8 cellular contexts compared by ENCODE assay signal in the genomic region with DNA sequence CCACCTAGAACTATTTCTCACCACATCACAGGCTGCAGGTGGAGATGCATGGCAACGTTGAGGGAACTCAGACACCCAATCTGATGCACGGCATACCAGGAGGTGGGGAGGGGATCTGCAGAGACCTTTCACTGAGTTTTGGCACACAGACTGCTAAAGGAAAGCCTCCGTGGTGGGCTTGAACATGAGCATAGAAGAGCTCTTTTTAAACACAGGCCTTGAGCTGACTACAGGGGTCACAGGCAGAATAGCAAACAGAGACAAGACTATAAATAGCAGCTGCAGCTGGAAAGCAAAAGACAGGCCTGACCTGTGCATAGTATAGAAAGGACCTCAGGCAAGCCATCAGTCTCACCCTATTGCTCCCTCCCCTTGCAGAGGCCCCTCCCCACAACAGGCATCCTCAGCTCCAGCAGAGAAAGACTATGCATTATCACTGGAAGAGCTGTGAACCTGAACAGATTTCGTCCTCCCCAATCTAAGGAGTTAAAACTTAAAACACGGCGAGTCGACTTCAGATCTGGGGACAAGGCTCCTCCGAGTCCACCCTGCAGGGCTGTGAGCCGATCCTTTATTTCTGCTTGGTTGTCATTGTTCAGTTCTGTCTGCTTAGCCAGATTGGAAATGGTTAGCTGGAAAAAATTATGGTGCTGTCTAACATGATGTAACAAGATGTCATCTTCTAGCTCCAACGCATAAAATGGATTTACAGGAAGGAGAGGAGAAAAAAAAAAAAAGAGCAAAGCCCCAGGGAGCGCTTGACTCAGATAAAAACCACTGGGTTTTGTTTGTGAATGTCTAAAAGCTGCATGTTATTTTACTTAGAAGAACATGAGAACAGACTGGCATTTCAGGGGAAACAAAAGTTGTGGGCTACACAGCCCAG. TPM values are rescaled to one million over a fixed set of nuclear protein-coding genes. Genes with fewer than 3 reads are reported as not detected.
DNase-seq lines count a peak whose midpoint lies in the region; ATAC-seq and TF ChIP-seq lines count a peak whose summit lies in the region.

No MANE protein-coding gene starts in this region.

- no peaks in the 10 kb centered on the region for H3K36me3 Mint-ChIP-seq in T-helper 17 cell (ENCODE audit: low read depth)
- H3K36me3 Mint-ChIP-seq in natural killer cell treated with Interleukin-12 subunit alpha and Interleukin-12 subunit beta and Interleukin-15 and Interleukin-18, amount 100 ng/mL, for 72 hours = no peaks in the 10 kb centered on the region

- peaks cover 4% of the 10 kb centered on the region for H3K9me3 Mint-ChIP-seq in natural killer cell treated with Interleukin-12 subunit alpha and Interleukin-12 subunit beta and Interleukin-15 and Interleukin-18, amount 100 ng/mL, for 72 hours

- in situ Hi-C loops in G401 (cut with HindIII; ENCODE audit: low sequenced_read_pairs) = no loop called here

- peak; percentile 41 for DNase-seq in Daoy (ENCODE audit: low read depth)
- no peak for DNase-seq in T-helper 17 cell
- DNase-seq in coronary artery (ENCODE audit: low spot score) = no peak
- DNase-seq in natural killer cell treated with Interleukin-12 subunit alpha and Interleukin-12 subunit beta and Interleukin-15 and Interleukin-18, amount 100 ng/mL, for 72 hours (ENCODE audit: low spot score) = no peak
- no peak for DNase-seq in G401 (ENCODE audit: low spot score)
- no peak for DNase-seq in GM10248 (ENCODE audit: extremely low spot score)

- H3K27ac ChIP-seq in coronary artery = peak overlapping the region; percentile 65 to 92

- POLR2A ChIA-PET in GM10248 (lab: Yijun Ruan, JAX) = interaction anchor here (0.6 kb wide), 1 partner anchor 1908 kb away, joined by 3 read pairs; no protein-coding TSS in a partner anchor

- peak overlapping the region; percentile 82 for H3K4me3 Mint-ChIP-seq in T-helper 17 cell
- peak overlapping the region; percentile 70 for H3K4me3 Mint-ChIP-seq in natural killer cell treated with Interleukin-12 subunit alpha and Interleukin-12 subunit beta and Interleukin-15 and Interleukin-18, amount 100 ng/mL, for 72 hours

- H3K27ac Mint-ChIP-seq in T-helper 17 cell = peak overlapping the region; percentile 91
- peak overlapping the region; percentile 70 to 89 for H3K27ac Mint-ChIP-seq in natural killer cell treated with Interleukin-12 subunit alpha and Interleukin-12 subunit beta and Interleukin-15 and Interleukin-18, amount 100 ng/mL, for 72 hours

- H3K27me3 Mint-ChIP-seq in T-helper 17 cell = no peaks in the 10 kb centered on the region
- no peaks in the 10 kb centered on the region for H3K27me3 Mint-ChIP-seq in natural killer cell treated with Interleukin-12 subunit alpha and Interleukin-12 subunit beta and Interleukin-15 and Interleukin-18, amount 100 ng/mL, for 72 hours

- peak overlapping the region; percentile 24 for H3K4me3 ChIP-seq in coronary artery

- ATAC-seq in HG02885 (IDR thresholded peaks at IDR 0.05; ENCODE audit: poor library complexity, unreplicated experiment) (peak; percentile 16), T-helper 17 cell (peak; percentile 48), HG03521 (IDR thresholded peaks at IDR 0.05; ENCODE audit: unreplicated experiment) (no peak)
- ATAC-seq in natural killer cell treated with Interleukin-12 subunit alpha and Interleukin-12 subunit beta and Interleukin-15 and Interleukin-18, amount 100 ng/mL, for 72 hours = peak in 1 of 2 donors; percentile 77

- TF ChIP-seq CTCF in coronary artery (IDR thresholded peaks at IDR 0.05) (no peak), GM10248 (IDR thresholded peaks at IDR 0.05; ENCODE audit: control extremely low read depth, extremely low read depth, low read depth, missing control alignments) (no peak)

- CTCF ChIA-PET in GM10248 (lab: Yijun Ruan, JAX) = interaction anchor here (0.6 to 3.0 kb wide), 8 partner anchors 9 to 290 kb away, joined by 3 to 13 read pairs (median 6); no protein-coding TSS in a partner anchor

- H3K4me1 Mint-ChIP-seq in T-helper 17 cell = peaks cover 21% of the 10 kb centered on the region
- peaks cover 31 to 38% of the 10 kb centered on the region in 2 donors for H3K4me1 Mint-ChIP-seq in natural killer cell treated with Interleukin-12 subunit alpha and Interleukin-12 subunit beta and Interleukin-15 and Interleukin-18, amount 100 ng/mL, for 72 hours (ENCODE audit: low read depth in 2 of 2)

- no peaks in the 10 kb centered on the region for H3K9me3 ChIP-seq in T-helper 17 cell (ENCODE audit: control insufficient read depth, low read length, poor library complexity, severe bottlenecking)

RNA-seq across cellular contexts. Expression of a gene that starts 25.3 kb away (rescaled TPM):
- 18.5 and 27.0 TPM in 2 replicates for total RNA-seq in Daoy (2014; rRNA removed; shearing (Covaris generic))
- 10 to 100 TPM in 1 of 2 donors, 1 to 10 TPM in 1; 6.7 to 18.2 TPM for total RNA-seq in T-helper 17 cell
- total RNA-seq in natural killer cell treated with Interleukin-12 subunit alpha and Interleukin-12 subunit beta and Interleukin-15 and Interleukin-18, amount 100 ng/mL, for 72 hours = 10 to 100 TPM; 25.5 to 33.1 TPM
- 6.7 and 41.8 TPM in 2 replicates for total RNA-seq in G401 (2014; rRNA removed; shearing (Covaris generic))
